ENCODE assay signal across 11 cellular contexts in genomic region chr21:44742418-44743153, GRCh38. TPM values are rescaled to one million over a fixed set of nuclear protein-coding genes. Genes with fewer than 3 reads are reported as not detected.
DNase-seq lines count a peak whose midpoint lies in the region; ATAC-seq and TF ChIP-seq lines count a peak whose summit lies in the region.
"Had no signal": no experiment of that assay in that cellular context is flagged by ENCODE, and none has a peak within 500 bp of the region (broad histone marks: within the 10 kb centered on the region; RNA-seq: fewer than 3 reads in every experiment).

No MANE protein-coding gene starts in this region.

- H3K4me1 Mint-ChIP-seq in activated CD4-positive, alpha-beta T cell treated with anti-CD3 and anti-CD28 coated beads, Interleukin-2, amount 10 ng/mL, durations not matched to agents 24 days and 14 days = peaks cover 2% of the 10 kb centered on the region

- H3K36me3 Mint-ChIP-seq in activated CD4-positive, alpha-beta T cell treated with anti-CD3 and anti-CD28 coated beads, Interleukin-2, amount 10 ng/mL, durations not matched to agents 24 days and 14 days (ENCODE audit: low read depth) = no peaks in the 10 kb centered on the region

- H3K4me3 ChIP-seq in WERI-Rb-1 (ENCODE audit: low read depth, low read length) = no peak overlapping the region
- no peak overlapping the region for H3K4me3 ChIP-seq in osteoblast (ENCODE audit: insufficient read depth, low read length)
- H3K4me3 ChIP-seq in body of pancreas = no peak overlapping the region

- ATAC-seq in HG03095 (IDR thresholded peaks at IDR 0.05; ENCODE audit: unreplicated experiment) (no peak), body of pancreas (no peak)

- H3K27me3 ChIP-seq in WERI-Rb-1 (ENCODE audit: insufficient read depth, low read depth, severe bottlenecking) = no peaks in the 10 kb centered on the region
- peaks cover 5% of the 10 kb centered on the region for H3K27me3 ChIP-seq in osteoblast (ENCODE audit: insufficient read depth, low read length)
- no peaks in the 10 kb centered on the region for H3K27me3 ChIP-seq in body of pancreas

- peaks cover 28% of the 10 kb centered on the region for H3K27me3 Mint-ChIP-seq in activated CD4-positive, alpha-beta T cell treated with anti-CD3 and anti-CD28 coated beads, Interleukin-2, amount 10 ng/mL, durations not matched to agents 24 days and 14 days

- intact Hi-C loops in activated CD4-positive, alpha-beta T cell treated with anti-CD3 and anti-CD28 coated beads, Interleukin-2, amount 10 ng/mL, durations not matched to agents 24 days and 14 days (cut with micrococcal nuclease) = no loop called here
- intact Hi-C loops in body of pancreas (cut with DNase I) = no loop called here

- no peak overlapping the region for H3K4me2 ChIP-seq in osteoblast (ENCODE audit: insufficient read depth, low read length)

- H3K4me1 ChIP-seq in osteoblast (ENCODE audit: insufficient read depth, low read length) (no peaks in the 10 kb centered on the region), body of pancreas (no peaks in the 10 kb centered on the region)

- H4K20me1 ChIP-seq in osteoblast (ENCODE audit: insufficient read depth, low read length) = no peaks in the 10 kb centered on the region

- H3K9me3 ChIP-seq in WERI-Rb-1 (ENCODE audit: severe bottlenecking) (peaks cover 39% of the 10 kb centered on the region), osteoblast (ENCODE audit: low read depth, low read length) (peaks cover 15% of the 10 kb centered on the region), body of pancreas (peaks cover 0 to under 1% (median 0%) of the 10 kb centered on the region in 3 donors)

- H3K27ac Mint-ChIP-seq in activated CD4-positive, alpha-beta T cell treated with anti-CD3 and anti-CD28 coated beads, Interleukin-2, amount 10 ng/mL, durations not matched to agents 24 days and 14 days = no peak overlapping the region

- H2AFZ ChIP-seq in osteoblast (ENCODE audit: low read length) = no peak overlapping the region

- TF ChIP-seq POLR2A in body of pancreas (IDR thresholded peaks at IDR 0.05) = no peak

- H3K9me3 Mint-ChIP-seq in activated CD4-positive, alpha-beta T cell treated with anti-CD3 and anti-CD28 coated beads, Interleukin-2, amount 10 ng/mL, durations not matched to agents 24 days and 14 days = no peaks in the 10 kb centered on the region

- no peak overlapping the region for H3K4me3 Mint-ChIP-seq in activated CD4-positive, alpha-beta T cell treated with anti-CD3 and anti-CD28 coated beads, Interleukin-2, amount 10 ng/mL, durations not matched to agents 24 days and 14 days

- DNase-seq in activated CD4-positive, alpha-beta T cell treated with anti-CD3 and anti-CD28 coated beads, Interleukin-2, amount 10 ng/mL, durations not matched to agents 24 days and 14 days = peak; percentile 66
- DNase-seq in activated CD4-positive, alpha-beta T cell treated with anti-CD3 and anti-CD28 coated beads, Interleukin-2, amount 50 U/mL, for 1 hour = no peak
- DNase-seq in NCI-H187 (lab: John Stamatoyannopoulos, UW) (peak; percentile 14 to 24), WERI-Rb-1 (peak; percentile 47), osteoblast (ENCODE audit: insufficient read length, low spot score, missing footprints) (peak; percentile 65), body of pancreas (no peak), NCI-H1048 (lab: John Stamatoyannopoulos, UW) (no peak)
- DNase-seq: stimulated activated CD4-positive, alpha-beta T cell treated with anti-CD3 and anti-CD28 coated beads, Interleukin-12 subunit alpha, Interleukin-12 subunit beta, amount 100 ng/mL, for 4 hours had no signal

- H3K36me3 ChIP-seq in WERI-Rb-1 (no peaks in the 10 kb centered on the region), osteoblast (ENCODE audit: insufficient read depth, low read length) (no peaks in the 10 kb centered on the region), body of pancreas (replicated peaks in 1 of 2; ENCODE audit: insufficient read depth in 1 of 2, low read depth in 2 of 2) (no peaks in the 10 kb centered on the region)

- peak; percentile 43 for TF ChIP-seq CTCF in WERI-Rb-1 (IDR thresholded peaks at IDR 0.05; ENCODE audit: low read depth, low read length)
- peak; percentile 33 for TF ChIP-seq CTCF in osteoblast (IDR thresholded peaks at IDR 0.05; ENCODE audit: extremely low read depth, low read depth, low read length)
- TF ChIP-seq CTCF in body of pancreas (IDR thresholded peaks at IDR 0.05) = no peak

- H3K27ac ChIP-seq in WERI-Rb-1 (peak overlapping the region; percentile 88), osteoblast (ENCODE audit: low read depth, low read length) (no peak overlapping the region), body of pancreas (no peak overlapping the region)

- no peaks in the 10 kb centered on the region for H3K79me2 ChIP-seq in osteoblast (ENCODE audit: insufficient read depth, low read length)

- 87 to 89% methylated on average over 1 of the region's 1 CpG for WGBS in body of pancreas, 2 donors

RNA-seq across cellular contexts. Expression of gene TSPEAR, which starts 31.2 kb away (rescaled TPM):
- not detected in 2 replicates for total RNA-seq in activated CD4-positive, alpha-beta T cell treated with anti-CD3 and anti-CD28 coated beads, Interleukin-2, amount 10 ng/mL, durations not matched to agents 24 days and 14 days
- total RNA-seq in osteoblast (not detected in 2 replicates), body of pancreas (under 1 TPM in 1 of 2 donors, not detected in 1; 0.52 TPM)
- total RNA-seq: LHCN-M2 had no signal

RNA-seq across cellular contexts. Expression of gene KRTAP10-12, which starts 45.6 kb away (rescaled TPM):
- total RNA-seq in activated CD4-positive, alpha-beta T cell treated with anti-CD3 and anti-CD28 coated beads, Interleukin-2, amount 10 ng/mL, durations not matched to agents 24 days and 14 days = not detected in 2 replicates
- total RNA-seq in osteoblast (not detected in 2 replicates), body of pancreas (not detected)
- total RNA-seq: glomerular endothelial cell, LHCN-M2 had no signal

RNA-seq across cellular contexts. Expression of gene UBE2G2, which starts 59.0 kb away (rescaled TPM):
- total RNA-seq in activated CD4-positive, alpha-beta T cell treated with anti-CD3 and anti-CD28 coated beads, Interleukin-2, amount 10 ng/mL, durations not matched to agents 24 days and 14 days = 143 and 148 TPM in 2 replicates
- total RNA-seq in osteoblast = 75.3 and 94.3 TPM in 2 replicates
- 10 to 100 TPM; 61.7 to 64.3 TPM for total RNA-seq in body of pancreas

Comparison
In these comparisons a context has a peak if more than half of its experiments do, and no peak if none do; other contexts are left out.
1. DNase-seq: peak in activated CD4-positive, alpha-beta T cell treated with anti-CD3 and anti-CD28 coated beads, Interleukin-2, amount 10 ng/mL, durations not matched to agents 24 days and 14 days (single experiment), NCI-H187 (2 of 2), WERI-Rb-1 (single experiment) and osteoblast (single experiment); none in activated CD4-positive, alpha-beta T cell treated with anti-CD3 and anti-CD28 coated beads, Interleukin-2, amount 50 U/mL, for 1 hour (single experiment), body of pancreas (0 of 4) and NCI-H1048 (single experiment).
2. CTCF ChIP-seq: peak in WERI-Rb-1 (single experiment) and osteoblast (single experiment); none in body of pancreas (0 of 7).